Comparison of ENCODE assay signal across 8 cellular contexts in the genomic region with DNA sequence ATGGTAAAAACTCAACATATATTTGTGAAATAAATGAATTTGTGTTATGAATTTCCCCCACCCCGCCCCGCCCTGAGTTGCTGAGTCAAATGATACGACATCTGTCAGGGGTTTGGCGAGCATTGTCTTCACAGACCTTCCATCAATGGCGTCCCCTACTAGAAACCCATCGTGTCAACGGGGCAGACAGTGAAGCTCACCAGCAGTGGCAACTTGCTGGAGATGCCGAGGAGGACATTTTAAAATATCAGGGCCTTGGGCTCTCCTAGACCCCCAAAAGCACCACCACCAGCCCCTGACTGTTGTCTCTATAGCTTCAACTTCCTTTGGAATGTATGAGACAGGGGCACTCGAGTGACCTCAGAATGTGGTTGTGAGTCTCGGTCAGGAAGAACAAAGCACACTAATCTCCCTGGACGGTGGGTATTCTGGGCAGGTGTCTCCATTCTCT. TPM values are rescaled to one million over a fixed set of nuclear protein-coding genes. Genes with fewer than 3 reads are reported as not detected.
DNase-seq lines count a peak whose midpoint lies in the region; ATAC-seq lines count a peak whose summit lies in the region.

No MANE protein-coding gene starts in this region.

- ATAC-seq in T-helper 17 cell, result peak; percentile 33
- no peak for ATAC-seq in natural killer cell treated with Interleukin-12 subunit alpha and Interleukin-12 subunit beta and Interleukin-15 and Interleukin-18, amount 100 ng/mL, for 72 hours
- no peak for ATAC-seq in GM18498 (IDR thresholded peaks at IDR 0.05; ENCODE audit: unreplicated experiment)

- DNase-seq in SIG-M5 treated with dmso at 0.1 percent for 504 hours (lab: John Stamatoyannopoulos, UW; ENCODE audit: unreplicated experiment), result peak; percentile 20
- DNase-seq in SIG-M5 (lab: John Stamatoyannopoulos, UW), result no peak
- no peak for DNase-seq in T-helper 17 cell
- no peak for DNase-seq in natural killer cell treated with Interleukin-12 subunit alpha and Interleukin-12 subunit beta and Interleukin-15 and Interleukin-18, amount 100 ng/mL, for 72 hours (ENCODE audit: low spot score)
- no peak for DNase-seq in NCI-H510A treated with DMSO at 0.1 percent for 48 hours (lab: John Stamatoyannopoulos, UW)
- no peak for DNase-seq in effector CD8-positive, alpha-beta T cell (lab: John Stamatoyannopoulos, UW)

- H3K4me1 ChIP-seq in endocrine pancreas (ENCODE audit: control insufficient read depth, insufficient read depth, low read length), result no peaks in the 10 kb centered on the region

- H3K9me3 ChIP-seq in T-helper 17 cell (ENCODE audit: control insufficient read depth, low read length, poor library complexity, severe bottlenecking), result no peaks in the 10 kb centered on the region
- no peaks in the 10 kb centered on the region for H3K9me3 ChIP-seq in endocrine pancreas (ENCODE audit: control insufficient read depth, low read length)

- H3K4me3 ChIP-seq in endocrine pancreas (ENCODE audit: control insufficient read depth, insufficient read depth, low read length), result peak overlapping the region; percentile 57

- H3K36me3 Mint-ChIP-seq in T-helper 17 cell (ENCODE audit: low read depth), result peaks cover 2% of the 10 kb centered on the region
- peaks cover 18% of the 10 kb centered on the region for H3K36me3 Mint-ChIP-seq in natural killer cell treated with Interleukin-12 subunit alpha and Interleukin-12 subunit beta and Interleukin-15 and Interleukin-18, amount 100 ng/mL, for 72 hours

- H3K27me3 Mint-ChIP-seq in T-helper 17 cell, result no peaks in the 10 kb centered on the region
- H3K27me3 Mint-ChIP-seq in natural killer cell treated with Interleukin-12 subunit alpha and Interleukin-12 subunit beta and Interleukin-15 and Interleukin-18, amount 100 ng/mL, for 72 hours, result no peaks in the 10 kb centered on the region

- no peaks in the 10 kb centered on the region for H3K9me3 Mint-ChIP-seq in natural killer cell treated with Interleukin-12 subunit alpha and Interleukin-12 subunit beta and Interleukin-15 and Interleukin-18, amount 100 ng/mL, for 72 hours

- H3K4me3 Mint-ChIP-seq in T-helper 17 cell, result peak overlapping the region; percentile 97
- H3K4me3 Mint-ChIP-seq in natural killer cell treated with Interleukin-12 subunit alpha and Interleukin-12 subunit beta and Interleukin-15 and Interleukin-18, amount 100 ng/mL, for 72 hours, result peak overlapping the region; percentile 95

- H3K4me1 Mint-ChIP-seq in T-helper 17 cell, result peaks cover 25% of the 10 kb centered on the region
- peaks cover 42% of the 10 kb centered on the region in 2 donors for H3K4me1 Mint-ChIP-seq in natural killer cell treated with Interleukin-12 subunit alpha and Interleukin-12 subunit beta and Interleukin-15 and Interleukin-18, amount 100 ng/mL, for 72 hours (ENCODE audit: low read depth in 2 of 2)

- H3K9ac ChIP-seq in endocrine pancreas (ENCODE audit: control insufficient read depth, insufficient read depth, low read length), result peak overlapping the region; percentile 80

- H3K27ac Mint-ChIP-seq in T-helper 17 cell, result peak overlapping the region; percentile 96
- peak overlapping the region; percentile 94 to 97 for H3K27ac Mint-ChIP-seq in natural killer cell treated with Interleukin-12 subunit alpha and Interleukin-12 subunit beta and Interleukin-15 and Interleukin-18, amount 100 ng/mL, for 72 hours

- H3K27me3 ChIP-seq in endocrine pancreas (ENCODE audit: control insufficient read depth, insufficient read depth, low read length), result no peaks in the 10 kb centered on the region

- H3K36me3 ChIP-seq in endocrine pancreas (ENCODE audit: control insufficient read depth, insufficient read depth, low read length), result peaks cover 9% of the 10 kb centered on the region

RNA-seq across cellular contexts. Expression of a gene that starts 0.8 kb away (rescaled TPM):
- 100 to 1,000 TPM; 271 to 305 TPM for total RNA-seq in T-helper 17 cell
- 100 to 1,000 TPM; 108 to 145 TPM for total RNA-seq in natural killer cell treated with Interleukin-12 subunit alpha and Interleukin-12 subunit beta and Interleukin-15 and Interleukin-18, amount 100 ng/mL, for 72 hours

RNA-seq across cellular contexts. Expression of a gene that starts 14.2 kb away (rescaled TPM):
- 1 to 10 TPM; 5.7 to 7.3 TPM for total RNA-seq in T-helper 17 cell
- total RNA-seq in natural killer cell treated with Interleukin-12 subunit alpha and Interleukin-12 subunit beta and Interleukin-15 and Interleukin-18, amount 100 ng/mL, for 72 hours, result 10 to 100 TPM; 13.0 to 20.1 TPM

RNA-seq across cellular contexts. Expression of a gene that starts 18.8 kb away (rescaled TPM):
- 10 to 100 TPM; 20.5 to 27.7 TPM for total RNA-seq in T-helper 17 cell
- total RNA-seq in natural killer cell treated with Interleukin-12 subunit alpha and Interleukin-12 subunit beta and Interleukin-15 and Interleukin-18, amount 100 ng/mL, for 72 hours, result 10 to 100 TPM; 30.5 to 31.1 TPM

RNA-seq across cellular contexts. Expression of a gene that starts 25.8 kb away (rescaled TPM):
- total RNA-seq in T-helper 17 cell, result 100 to 1,000 TPM; 103 to 119 TPM
- total RNA-seq in natural killer cell treated with Interleukin-12 subunit alpha and Interleukin-12 subunit beta and Interleukin-15 and Interleukin-18, amount 100 ng/mL, for 72 hours, result 10 to 100 TPM; 32.0 to 53.4 TPM

RNA-seq across cellular contexts. Expression of a gene that starts 26.6 kb away (rescaled TPM):
- total RNA-seq in T-helper 17 cell, result not detected
- 1 to 10 TPM in 1 of 2 donors, not detected in 1; 1.0 TPM for total RNA-seq in natural killer cell treated with Interleukin-12 subunit alpha and Interleukin-12 subunit beta and Interleukin-15 and Interleukin-18, amount 100 ng/mL, for 72 hours
